ENCODE assay signal across 8 cellular contexts in the genomic region with DNA sequence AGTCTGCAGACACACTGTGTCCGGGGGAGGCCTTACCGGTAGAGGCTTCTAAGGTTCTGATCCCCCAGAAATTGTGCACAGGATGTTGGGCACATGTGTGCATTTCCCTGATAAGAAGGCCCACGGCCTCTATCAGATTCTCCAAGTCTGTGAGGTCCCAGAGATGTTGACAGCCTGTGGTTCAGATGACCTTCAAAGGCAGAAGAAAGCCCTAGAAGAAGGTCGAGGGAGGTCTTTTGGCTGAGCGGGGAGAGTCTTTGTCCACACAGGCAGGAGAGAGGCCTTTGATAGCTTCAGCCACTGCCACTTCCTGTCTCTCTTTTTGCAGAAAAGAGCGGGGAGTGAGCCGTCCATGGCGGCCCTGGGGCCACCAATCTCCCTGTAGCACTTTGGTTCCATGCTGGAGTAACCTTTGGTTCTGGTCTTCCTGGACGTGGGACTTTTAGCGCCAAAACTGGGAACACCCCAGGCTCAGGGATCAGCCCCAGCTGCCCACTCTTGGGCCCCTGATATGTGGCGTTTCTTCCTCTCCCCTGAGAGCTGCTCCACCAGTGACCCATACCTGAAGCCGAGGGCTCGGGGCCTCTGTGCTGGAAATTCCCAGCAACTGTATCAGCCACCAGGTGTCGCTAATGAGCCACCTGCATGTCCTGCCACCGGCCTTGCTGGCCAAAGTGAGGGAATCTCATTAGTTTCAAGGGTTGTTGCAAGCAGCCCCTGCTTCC. TPM values are rescaled to one million over a fixed set of nuclear protein-coding genes. Genes with fewer than 3 reads are reported as not detected.
A peak's percentile ranks its signal among the peaks of the same experiment; 100 is the strongest.
DNase-seq lines count a peak whose midpoint lies in the region; ATAC-seq and TF ChIP-seq lines count a peak whose summit lies in the region.

No MANE protein-coding gene starts in this region.

- no peaks in the 10 kb centered on the region for H3K9me3 ChIP-seq in liver (ENCODE audit: control insufficient read depth in 4 of 4, low read length in 3 of 4)

- peaks cover 15% of the 10 kb centered on the region for H3K36me3 Mint-ChIP-seq in activated CD4-positive, alpha-beta T cell treated with anti-CD3 and anti-CD28 coated beads, Interleukin-2, amount 10 ng/mL, durations not matched to agents 7 days and 5 days (ENCODE audit: low read depth)

- peak; percentile 78 to 89 for TF ChIP-seq RAD21 in liver (IDR thresholded peaks at IDR 0.05)

- ATAC-seq in GM19463 (IDR thresholded peaks at IDR 0.05; ENCODE audit: unreplicated experiment) (peak; percentile 43), HG03039 (IDR thresholded peaks at IDR 0.05; ENCODE audit: unreplicated experiment) (no peak)

- WGBS in liver, result 46% methylated on average over 15 of the region's 15 CpGs

- H3K27ac ChIP-seq in liver (ENCODE audit: low read depth in 1 of 2, low read length in 2 of 2), result no peak overlapping the region

- no peak overlapping the region for H3K9ac ChIP-seq in liver (ENCODE audit: low read depth in 1 of 2, low read length in 2 of 2)

- H3K4me3 Mint-ChIP-seq in activated CD4-positive, alpha-beta T cell treated with anti-CD3 and anti-CD28 coated beads, Interleukin-2, amount 10 ng/mL, durations not matched to agents 7 days and 5 days, result no peak overlapping the region

- H3K4me1 Mint-ChIP-seq in activated CD4-positive, alpha-beta T cell treated with anti-CD3 and anti-CD28 coated beads, Interleukin-2, amount 10 ng/mL, durations not matched to agents 7 days and 5 days, result peaks cover 15% of the 10 kb centered on the region

- H3K9me3 Mint-ChIP-seq in activated CD4-positive, alpha-beta T cell treated with anti-CD3 and anti-CD28 coated beads, Interleukin-2, amount 10 ng/mL, durations not matched to agents 7 days and 5 days, result no peaks in the 10 kb centered on the region

- H3K27me3 ChIP-seq in liver (ENCODE audit: control insufficient read depth in 4 of 4, insufficient read depth in 4 of 4, low read length in 3 of 4), result no peaks in the 10 kb centered on the region

- CTCF ChIA-PET in activated CD4-positive, alpha-beta T cell treated with anti-CD3 and anti-CD28 coated beads, Interleukin-2, amount 10 ng/mL, durations not matched to agents 7 days and 5 days (lab: Charles Lee), result interaction anchor here (0.6 to 3.6 kb wide), 15 partner anchors 10 to 270 kb away, joined by 3 to 31 read pairs (median 4); no protein-coding TSS in a partner anchor

- POLR2A ChIA-PET in activated CD4-positive, alpha-beta T cell treated with anti-CD3 and anti-CD28 coated beads, Interleukin-2, amount 10 ng/mL, durations not matched to agents 7 days and 5 days (lab: Charles Lee), result no interaction called here

- no peak overlapping the region for H3K27ac Mint-ChIP-seq in activated CD4-positive, alpha-beta T cell treated with anti-CD3 and anti-CD28 coated beads, Interleukin-2, amount 10 ng/mL, durations not matched to agents 7 days and 5 days

- H3K27me3 Mint-ChIP-seq in activated CD4-positive, alpha-beta T cell treated with anti-CD3 and anti-CD28 coated beads, Interleukin-2, amount 10 ng/mL, durations not matched to agents 7 days and 5 days, result no peaks in the 10 kb centered on the region

- DNase-seq in AG09319 (ENCODE audit: extremely low read depth, low read depth), result peak; percentile 19
- DNase-seq in NCI-H526 (lab: John Stamatoyannopoulos, UW), result peak; percentile 13 to 84
- DNase-seq in activated CD4-positive, alpha-beta T cell treated with anti-CD3 and anti-CD28 coated beads, Interleukin-2, amount 10 ng/mL, durations not matched to agents 7 days and 5 days, result peak; percentile 78
- peak; percentile 44 for DNase-seq in dedifferentiated amniotic fluid mesenchymal stem cell (ENCODE audit: extremely low spot score)
- peak; percentile 46 to 68 (median 52) for DNase-seq in stimulated activated CD4-positive, alpha-beta T cell treated with anti-CD3 and anti-CD28 coated beads, TNF-alpha, amount 100 ng/mL, for 24 hours (ENCODE audit: low read depth in 3 of 3)

- H3K36me3 ChIP-seq in liver (ENCODE audit: control insufficient read depth in 4 of 4, insufficient read depth in 3 of 4, low read depth in 1 of 4, low read length in 3 of 4), result peaks cover 0 to 22% (median 2%) of the 10 kb centered on the region in 4 donors

- peak; percentile 97 for TF ChIP-seq CTCF in AG09319 (IDR thresholded peaks at IDR 0.05; ENCODE audit: low read depth, low read length)
- peak; percentile 92 for TF ChIP-seq CTCF in liver (IDR thresholded peaks at IDR 0.05; ENCODE audit: low read depth, low read length, missing input control)

- H3K4me3 ChIP-seq in liver (ENCODE audit: low read depth in 1 of 3, low read length in 3 of 3), result no peak overlapping the region

- no peaks in the 10 kb centered on the region for H3K4me1 ChIP-seq in liver (ENCODE audit: control insufficient read depth in 4 of 4, insufficient read depth in 4 of 4, low read length in 3 of 4)

TF ChIP-seq in liver, 16 proteins besides CTCF, POLR2A, EP300 and RAD21:
- TF ChIP-seq YY1 (IDR thresholded peaks at IDR 0.05), result no peak
- TF ChIP-seq REST (IDR thresholded peaks at IDR 0.05), result no peak
- TF ChIP-seq ZBTB33 (IDR thresholded peaks at IDR 0.05), result no peak
- TF ChIP-seq, protein P1, sequence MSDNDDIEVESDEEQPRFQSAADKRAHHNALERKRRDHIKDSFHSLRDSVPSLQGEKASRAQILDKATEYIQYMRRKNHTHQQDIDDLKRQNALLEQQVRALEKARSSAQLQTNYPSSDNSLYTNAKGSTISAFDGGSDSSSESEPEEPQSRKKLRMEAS (IDR thresholded peaks at IDR 0.05), result no peak
- TF ChIP-seq JUND (IDR thresholded peaks at IDR 0.05), result no peak
- no peak for TF ChIP-seq NR2F2 (IDR thresholded peaks at IDR 0.05)
- no peak for TF ChIP-seq SP1 (IDR thresholded peaks at IDR 0.05)
- no peak for TF ChIP-seq RXRA (IDR thresholded peaks at IDR 0.05)
- no peak for TF ChIP-seq FOXA2 (IDR thresholded peaks at IDR 0.05)
- no peak for TF ChIP-seq GABPA (IDR thresholded peaks at IDR 0.05 in 1 of 2, conservative IDR thresholded peaks at IDR 0.05 in 1 of 2)
- TF ChIP-seq FOXA1 (IDR thresholded peaks at IDR 0.05), result no peak
- no peak for TF ChIP-seq TAF1 (conservative IDR thresholded peaks at IDR 0.05)
- no peak for TF ChIP-seq HNF4G (IDR thresholded peaks at IDR 0.05)
- TF ChIP-seq, protein P2, sequence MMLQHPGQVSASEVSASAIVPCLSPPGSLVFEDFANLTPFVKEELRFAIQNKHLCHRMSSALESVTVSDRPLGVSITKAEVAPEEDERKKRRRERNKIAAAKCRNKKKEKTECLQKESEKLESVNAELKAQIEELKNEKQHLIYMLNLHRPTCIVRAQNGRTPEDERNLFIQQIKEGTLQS (IDR thresholded peaks at IDR 0.05), result no peak

RNA-seq across cellular contexts. Expression of gene LGALS9, which starts 28.1 kb away (rescaled TPM):
- 100 to 1,000 TPM; 223 to 233 TPM for total RNA-seq in activated CD4-positive, alpha-beta T cell treated with anti-CD3 and anti-CD28 coated beads, Interleukin-2, amount 10 ng/mL, durations not matched to agents 7 days and 5 days
- 10 to 100 TPM; 12.7 to 14.3 TPM for total RNA-seq in liver
- polyA plus RNA-seq in liver, result 10 to 100 TPM in 1 of 2 donors, 1 to 10 TPM in 1; 6.1 to 24.7 TPM

Comparison
In these comparisons a context has a peak if more than half of its experiments do, and no peak if none do; other contexts are left out.
1. DNase-seq: peak in every context shown above with its lines; median percentile 78 in activated CD4-positive, alpha-beta T cell treated with anti-CD3 and anti-CD28 coated beads, Interleukin-2, amount 10 ng/mL, durations not matched to agents 7 days and 5 days; 52 in stimulated activated CD4-positive, alpha-beta T cell treated with anti-CD3 and anti-CD28 coated beads, TNF-alpha, amount 100 ng/mL, for 24 hours; 48 in NCI-H526; 44 in dedifferentiated amniotic fluid mesenchymal stem cell; 19 in AG09319.
2. RNA of gene LGALS9, which starts 28.1 kb away (total RNA-seq): 223 to 233 TPM in activated CD4-positive, alpha-beta T cell treated with anti-CD3 and anti-CD28 coated beads, Interleukin-2, amount 10 ng/mL, durations not matched to agents 7 days and 5 days; 12.7 to 14.3 TPM in liver; every median in the first group is over 10 times any median in the second.